9 cellular contexts compared by ENCODE assay signal in the genomic region with DNA sequence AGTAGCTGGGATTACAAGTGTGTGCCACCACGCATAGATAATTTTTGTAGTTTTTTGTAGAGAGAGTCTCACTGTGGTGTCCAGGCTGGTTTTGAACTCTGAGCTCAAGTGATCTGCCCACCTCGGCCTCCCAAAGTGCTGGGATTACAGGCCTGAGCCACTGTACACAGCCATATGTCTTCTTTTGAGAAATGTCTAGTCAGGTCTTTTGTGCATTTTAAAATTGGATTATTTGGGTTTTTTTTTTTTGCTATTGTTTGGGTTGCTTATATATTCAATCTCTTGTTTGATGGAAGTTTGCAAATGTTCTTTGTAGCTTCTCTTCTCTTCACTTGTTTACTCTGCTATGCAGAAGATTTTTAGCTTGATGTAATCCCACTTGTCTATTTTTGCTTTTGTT.
"Had no signal": no experiment of that assay in that cellular context is flagged by ENCODE, and none has a peak within 500 bp of the region (broad histone marks: within the 10 kb centered on the region; RNA-seq: fewer than 3 reads in every experiment).

No MANE protein-coding gene starts in this region.

- ATAC-seq: HCT116 had no signal

- H3K4me3 ChIP-seq: GM23248, HAP-1 had no signal

- H3K9ac ChIP-seq: GM23248 had no signal

- H3K4me1 ChIP-seq: HAP-1 had no signal

- H3K9me3 ChIP-seq: HAP-1 had no signal

- DNase-seq: GM23248, GOT3, H7, HFFc6, KG1 had no signal

- H3K27me3 Mint-ChIP-seq: IgD-negative memory B cell had no signal

- H2AFZ ChIP-seq: GM23248 had no signal

- H3K27ac ChIP-seq: GM23248, HL-60 had no signal

- H3K4me3 Mint-ChIP-seq: HFFc6, IgD-negative memory B cell had no signal

- H3K36me3 ChIP-seq: HAP-1 had no signal

- H3K27ac Mint-ChIP-seq: HFFc6 had no signal
